ENCODE assay signal across 1 cellular context in genomic region chr10:5596611-5597341, GRCh38.
TF ChIP-seq lines count a peak whose summit lies in the region.

No MANE protein-coding gene starts in this region.

TF ChIP-seq in IMR-90, 13 proteins besides CTCF, POLR2A, EP300 and RAD21 (continued from another document):
- no peak for TF ChIP-seq USF2 (IDR thresholded peaks at IDR 0.05; ENCODE audit: low read depth, low read length)
- no peak for TF ChIP-seq BHLHE40 (IDR thresholded peaks at IDR 0.05; ENCODE audit: low read depth, low read length)
- TF ChIP-seq CEBPB (IDR thresholded peaks at IDR 0.05; ENCODE audit: low read depth, low read length) = no peak
- no peak for TF ChIP-seq NFE2L2 (IDR thresholded peaks at IDR 0.05; ENCODE audit: low read depth, low read length)
- no peak for TF ChIP-seq MAFK (IDR thresholded peaks at IDR 0.05; ENCODE audit: low read depth, low read length)
- no peak for TF ChIP-seq ELK1 (IDR thresholded peaks at IDR 0.05; ENCODE audit: borderline replicate concordance, low read depth, low read length)
- no peak for TF ChIP-seq FOS (IDR thresholded peaks at IDR 0.05; ENCODE audit: low read depth, low read length)
- TF ChIP-seq MAZ (IDR thresholded peaks at IDR 0.05; ENCODE audit: borderline replicate concordance, low read depth, low read length) = no peak
- TF ChIP-seq SMC3 (IDR thresholded peaks at IDR 0.05; ENCODE audit: low read depth, low read length) = no peak
- TF ChIP-seq CHD1 (IDR thresholded peaks at IDR 0.05; ENCODE audit: low read depth, low read length) = no peak
- no peak for TF ChIP-seq RCOR1 (IDR thresholded peaks at IDR 0.05; ENCODE audit: insufficient replicate concordance, low read length)
- TF ChIP-seq RFX5 (IDR thresholded peaks at IDR 0.05; ENCODE audit: low read depth, low read length) = no peak
